Comparison of ENCODE assay signal across 1 cellular context in genomic region chr22:46638601-46639431, GRCh38.
TF ChIP-seq lines count a peak whose summit lies in the region.

No MANE protein-coding gene starts in this region.

TF ChIP-seq in HepG2, 621 proteins besides CTCF, POLR2A, EP300 and RAD21 (continued from another document and continues in another):
- TF ChIP-seq FUBP1 (CRISPR knock-in tag; IDR thresholded peaks at IDR 0.05; ENCODE audit: borderline replicate concordance) (peak; percentile 96; the same call in 1 of the 2 replicates), CENPT (CRISPR knock-in tag; IDR thresholded peaks at IDR 0.05; ENCODE audit: low read depth) (0 out of 2 replicates have a peak, but pooled peaks have one; percentile 20), NFYB (CRISPR knock-in tag; IDR thresholded peaks at IDR 0.05) (no peak), GPN1 (CRISPR knock-in tag; IDR thresholded peaks at IDR 0.05; ENCODE audit: borderline replicate concordance) (no peak), SATB2 (CRISPR knock-in tag; IDR thresholded peaks at IDR 0.05) (no peak), IKZF1 (IDR thresholded peaks at IDR 0.05) (no peak), U2AF2 (IDR thresholded peaks at IDR 0.05; ENCODE audit: low read depth, low read length) (no peak), ZNF354B (CRISPR knock-in tag; IDR thresholded peaks at IDR 0.05) (peak; percentile 72; the same call in 1 of the 2 replicates), RNF2 (conservative IDR thresholded peaks at IDR 0.05; ENCODE audit: low read depth) (no peak), ZNF274 (CRISPR knock-in tag; IDR thresholded peaks at IDR 0.05) (no peak), KLF6 (CRISPR knock-in tag; IDR thresholded peaks at IDR 0.05) (peak; percentile 75; the same call in 1 of the 2 replicates), ZNF160 (CRISPR knock-in tag; IDR thresholded peaks at IDR 0.05) (no peak), RFX1 (IDR thresholded peaks at IDR 0.05) (no peak; the same call in 1 of the 2 replicates), ZNF552 (CRISPR knock-in tag; IDR thresholded peaks at IDR 0.05; ENCODE audit: borderline replicate concordance) (no peak), CCDC6 (CRISPR knock-in tag; IDR thresholded peaks at IDR 0.05) (peak; percentile 70; the same call in 1 of the 2 replicates), ZNF879 (CRISPR knock-in tag; IDR thresholded peaks at IDR 0.05) (no peak), ZNF17 (CRISPR knock-in tag; IDR thresholded peaks at IDR 0.05) (no peak), HDAC1 (CRISPR knock-in tag; IDR thresholded peaks at IDR 0.05) (peak; percentile 96), NR0B2 (CRISPR knock-in tag; IDR thresholded peaks at IDR 0.05) (0 out of 2 replicates have a peak, but pooled peaks have one; percentile 60), ZNF510 (CRISPR knock-in tag; IDR thresholded peaks at IDR 0.05; ENCODE audit: low read depth) (no peak), ZNF841 (CRISPR knock-in tag; IDR thresholded peaks at IDR 0.05; ENCODE audit: borderline replicate concordance) (no peak), FOXK2 (IDR thresholded peaks at IDR 0.05) (peak; percentile 96), POLR2AphosphoS5 (IDR thresholded peaks at IDR 0.05; ENCODE audit: low read depth, low read length) (no peak), SPEN (CRISPR knock-in tag; IDR thresholded peaks at IDR 0.05; ENCODE audit: low read depth) (0 out of 2 replicates have a peak, but pooled peaks have one; percentile 41), ZHX1 (CRISPR knock-in tag; IDR thresholded peaks at IDR 0.05; ENCODE audit: low read depth) (peak; percentile 97), PITX1 (CRISPR knock-in tag; IDR thresholded peaks at IDR 0.05) (peak; percentile 81), ZNF260 (CRISPR knock-in tag; IDR thresholded peaks at IDR 0.05; ENCODE audit: borderline replicate concordance, low read depth) (no peak), ATM (IDR thresholded peaks at IDR 0.05; ENCODE audit: borderline replicate concordance) (no peak), HHEX (CRISPR knock-in tag; IDR thresholded peaks at IDR 0.05) (0 out of 2 replicates have a peak, but pooled peaks have one; percentile 36), XBP1 (CRISPR knock-in tag; IDR thresholded peaks at IDR 0.05) (no peak), TMF1 (CRISPR knock-in tag; IDR thresholded peaks at IDR 0.05; ENCODE audit: low read depth) (0 out of 2 replicates have a peak, but pooled peaks have one; percentile 66), TCF12 (IDR thresholded peaks at IDR 0.05) (no peak), TCF12 (CRISPR knock-in tag; IDR thresholded peaks at IDR 0.05) (peak; percentile 72; the same call in 1 of the 2 replicates), ZNF749 (CRISPR knock-in tag; IDR thresholded peaks at IDR 0.05; ENCODE audit: borderline replicate concordance) (no peak), ZNF704 (CRISPR knock-in tag; IDR thresholded peaks at IDR 0.05; ENCODE audit: borderline replicate concordance) (no peak), ZFP41 (CRISPR knock-in tag; IDR thresholded peaks at IDR 0.05; ENCODE audit: borderline replicate concordance) (no peak), THYN1 (CRISPR knock-in tag; IDR thresholded peaks at IDR 0.05; ENCODE audit: borderline replicate concordance, low read depth) (no peak), LRRFIP1 (CRISPR knock-in tag; conservative IDR thresholded peaks at IDR 0.05) (no peak), ZNF207 (IDR thresholded peaks at IDR 0.05; ENCODE audit: borderline replicate concordance) (peak; percentile 13; the same call in 1 of the 2 replicates), ZGPAT (CRISPR knock-in tag; IDR thresholded peaks at IDR 0.05) (peak; percentile 75), GABPB1 (CRISPR knock-in tag; IDR thresholded peaks at IDR 0.05) (peak; percentile 46), ZBTB37 (CRISPR knock-in tag; IDR thresholded peaks at IDR 0.05) (peak; percentile 98), HOXA5 (CRISPR knock-in tag; IDR thresholded peaks at IDR 0.05) (no peak), NCOA1 (CRISPR knock-in tag; IDR thresholded peaks at IDR 0.05) (no peak), ZNF12 (CRISPR knock-in tag; IDR thresholded peaks at IDR 0.05) (no peak), AKNA (CRISPR knock-in tag; IDR thresholded peaks at IDR 0.05; ENCODE audit: borderline replicate concordance) (no peak), MED13 (CRISPR knock-in tag; IDR thresholded peaks at IDR 0.05) (no peak), ETV5 (CRISPR knock-in tag; IDR thresholded peaks at IDR 0.05; ENCODE audit: borderline replicate concordance) (no peak; the same call in 1 of the 2 replicates), TBL1XR1 (IDR thresholded peaks at IDR 0.05; ENCODE audit: borderline replicate concordance, low read length, partially characterized antibody) (peak; percentile 91), ZNF225 (CRISPR knock-in tag; IDR thresholded peaks at IDR 0.05) (peak; percentile 17; the same call in 1 of the 2 replicates), MAFK (conservative IDR thresholded peaks at IDR 0.05 in 1 of 2, IDR thresholded peaks at IDR 0.05 in 1 of 2; ENCODE audit: low read length in 2 of 2) (no peak), MLLT10 (CRISPR knock-in tag; IDR thresholded peaks at IDR 0.05) (no peak)
